Comparison of ENCODE assay signal across 9 cellular contexts in genomic region chr1:110390096-110390495, GRCh38. TPM values are rescaled to one million over a fixed set of nuclear protein-coding genes. Genes with fewer than 3 reads are reported as not detected.
DNase-seq lines count a peak whose midpoint lies in the region; ATAC-seq and TF ChIP-seq lines count a peak whose summit lies in the region.
"Had no signal": no experiment of that assay in that cellular context is flagged by ENCODE, and none has a peak within 500 bp of the region (broad histone marks: within the 10 kb centered on the region; RNA-seq: fewer than 3 reads in every experiment).

No MANE protein-coding gene starts in this region.

- ATAC-seq in omental fat pad (ENCODE audit: low FRiP score): peak; percentile 83
- no peak for ATAC-seq in GM21717 (IDR thresholded peaks at IDR 0.05; ENCODE audit: unreplicated experiment)

- no peak overlapping the region for H3K27ac Mint-ChIP-seq in progenitor cell of endocrine pancreas
- H3K27ac Mint-ChIP-seq: T-helper 1 cell treated with Interleukin-12 subunit alpha and Interleukin-12 subunit beta and Interleukin-4 antibody, amounts not matched to agents 30 μg/mL and 1 μg/mL, for 36 hours had no signal

- H3K27me3 ChIP-seq in SJCRH30: no peaks in the 10 kb centered on the region

- no peak for TF ChIP-seq CTCF in AG04449 (IDR thresholded peaks at IDR 0.05; ENCODE audit: insufficient read depth, low read length, missing control alignments)
- no peak for TF ChIP-seq CTCF in fibroblast of the aortic adventitia (IDR thresholded peaks at IDR 0.05; ENCODE audit: insufficient read depth, low read length)
- TF ChIP-seq CTCF in omental fat pad (IDR thresholded peaks at IDR 0.05): no peak
- TF ChIP-seq CTCF in progenitor cell of endocrine pancreas (IDR thresholded peaks at IDR 0.05; ENCODE audit: unreplicated experiment): no peak

- H3K9me3 Mint-ChIP-seq in progenitor cell of endocrine pancreas (ENCODE audit: low read depth): no peaks in the 10 kb centered on the region
- H3K9me3 Mint-ChIP-seq: T-helper 1 cell treated with Interleukin-12 subunit alpha and Interleukin-12 subunit beta and Interleukin-4 antibody, amounts not matched to agents 30 μg/mL and 1 μg/mL, for 36 hours had no signal

- H3K4me1 Mint-ChIP-seq in progenitor cell of endocrine pancreas (ENCODE audit: low read depth): peaks cover 7% of the 10 kb centered on the region

- H3K9me3 ChIP-seq in SJCRH30 (replicated peaks): no peaks in the 10 kb centered on the region

- H3K4me3 ChIP-seq in AG04449 (ENCODE audit: low read depth, low read length) (peak overlapping the region; percentile 49), SJCRH30 (peak overlapping the region; percentile 39), fibroblast of the aortic adventitia (ENCODE audit: low read depth, low read length) (peak overlapping the region; percentile 64)

- no peak overlapping the region for H3K4me3 Mint-ChIP-seq in progenitor cell of endocrine pancreas (ENCODE audit: low read depth)
- H3K4me3 Mint-ChIP-seq: T-helper 1 cell treated with Interleukin-12 subunit alpha and Interleukin-12 subunit beta and Interleukin-4 antibody, amounts not matched to agents 30 μg/mL and 1 μg/mL, for 36 hours had no signal

- POLR2A ChIA-PET in AG04449 (lab: Yijun Ruan, JAX): no interaction called here

- no peaks in the 10 kb centered on the region for H3K27me3 Mint-ChIP-seq in progenitor cell of endocrine pancreas

- DNase-seq in AG04449 (ENCODE audit: low read depth, low spot score) (peak; percentile 42), SJCRH30 (peak; percentile 5 to 13), fibroblast of the aortic adventitia (ENCODE audit: low read depth) (peak; percentile 86), omental fat pad (ENCODE audit: low spot score) (no peak), progenitor cell of endocrine pancreas (ENCODE audit: low spot score, unreplicated experiment) (no peak), ureter (ENCODE audit: low spot score) (no peak), NCI-H524 treated with DMSO at 0.1 percent for 48 hours (lab: John Stamatoyannopoulos, UW) (no peak)

- H3K36me3 ChIP-seq in SJCRH30: peaks cover 2% of the 10 kb centered on the region; the same call in 1 of the 2 replicates

- CTCF ChIA-PET in AG04449 (lab: Yijun Ruan, JAX): interaction anchor here (1.8 to 2.1 kb wide), 2 partner anchors 22 to 182 kb away, joined by 7 to 9 read pairs; no protein-coding TSS in a partner anchor

- peak overlapping the region; percentile 16; the same call in 1 of the 2 replicates for H3K27ac ChIP-seq in SJCRH30

- peaks cover 2% of the 10 kb centered on the region for H3K36me3 Mint-ChIP-seq in progenitor cell of endocrine pancreas (ENCODE audit: insufficient read depth)

- H3K4me1 ChIP-seq in SJCRH30: peaks cover 10% of the 10 kb centered on the region; the same call in 1 of the 2 replicates

RNA-seq across cellular contexts. Expression of gene SLC16A4, which starts 0.7 kb away (rescaled TPM):
- 4.7 and 4.9 TPM in 2 replicates for total RNA-seq in SJCRH30 (2014; rRNA removed; shearing (Covaris generic))
- total RNA-seq in fibroblast of the aortic adventitia (ENCODE audit: low replicate concordance): 36.8 and 71.9 TPM in 2 replicates
- 10 to 100 TPM in 1 of 4 donors, 1 to 10 TPM in 3; 9.1 to 19.8 (median 9.7) TPM for total RNA-seq in omental fat pad
- 0.46 and 1.0 TPM in 2 replicates for total RNA-seq in progenitor cell of endocrine pancreas
- total RNA-seq in ureter: 3.3 TPM

RNA-seq across cellular contexts. Expression of gene LAMTOR5, which starts 17.4 kb away (rescaled TPM):
- total RNA-seq in SJCRH30 (2014; rRNA removed; shearing (Covaris generic)): 138 and 141 TPM in 2 replicates
- 43.3 and 96.5 TPM in 2 replicates for total RNA-seq in fibroblast of the aortic adventitia (ENCODE audit: low replicate concordance)
- 100 to 1,000 TPM in 3 of 4 donors, 10 to 100 TPM in 1; 94.4 to 130 (median 116) TPM for total RNA-seq in omental fat pad
- 99.8 and 101 TPM in 2 replicates for total RNA-seq in progenitor cell of endocrine pancreas
- 119 TPM for total RNA-seq in ureter

RNA-seq across cellular contexts. Expression of gene RBM15, which starts 50.9 kb away (rescaled TPM):
- total RNA-seq in SJCRH30 (2014; rRNA removed; shearing (Covaris generic)): 56.5 and 66.1 TPM in 2 replicates
- total RNA-seq in fibroblast of the aortic adventitia (ENCODE audit: low replicate concordance) (23.1 and 43.9 TPM in 2 replicates), omental fat pad (10 to 100 TPM; 28.7 to 55.0 (median 35.1) TPM), progenitor cell of endocrine pancreas (31.6 and 31.9 TPM in 2 replicates), ureter (26.2 TPM)

Comparison
In these comparisons a context has a peak if more than half of its experiments do, and no peak if none do; other contexts are left out.
1. DNase-seq: peak in AG04449 (single experiment), SJCRH30 (2 of 2) and fibroblast of the aortic adventitia (single experiment); none in omental fat pad (single experiment), progenitor cell of endocrine pancreas (single experiment), ureter (single experiment) and NCI-H524 treated with DMSO at 0.1 percent for 48 hours (single experiment).
2. Peak in every context shown above with its lines, with median percentiles within 50 percentile points of each other: H3K4me3 ChIP-seq.